8 cellular contexts compared by ENCODE assay signal in the genomic region with DNA sequence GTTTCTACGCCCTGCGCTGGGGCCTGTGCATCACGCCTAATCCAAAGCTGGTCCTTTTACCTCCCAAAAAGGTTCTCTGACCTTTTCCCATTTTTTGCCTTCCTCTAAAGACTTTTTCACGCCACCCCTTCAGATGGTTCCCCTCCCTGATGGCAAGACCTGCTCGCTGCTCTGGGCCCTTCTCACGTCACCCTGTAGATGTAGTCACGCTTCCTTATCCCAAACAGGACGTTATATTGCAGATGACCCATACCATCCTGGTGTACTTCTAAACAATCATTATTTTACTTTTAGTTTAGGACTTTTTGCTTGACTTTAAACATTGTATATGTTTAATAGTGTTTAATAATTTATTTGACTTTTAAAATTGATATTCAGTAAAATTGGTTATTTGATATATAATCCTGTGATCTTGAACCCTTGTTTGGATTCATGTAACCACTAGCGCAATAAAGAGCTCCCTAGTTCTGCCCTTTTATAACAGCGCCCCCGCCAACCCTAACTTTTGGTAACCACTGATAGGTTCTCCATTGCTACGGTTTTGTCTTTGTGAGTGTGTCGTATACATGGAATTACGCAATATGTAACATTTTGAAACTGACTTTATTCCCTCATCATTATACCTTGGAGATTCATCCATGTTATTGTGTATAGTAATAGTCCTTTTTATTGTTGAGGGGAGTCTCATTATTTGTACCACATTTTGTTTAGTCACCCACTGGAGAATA. TPM values are rescaled to one million over a fixed set of nuclear protein-coding genes. Genes with fewer than 3 reads are reported as not detected.
A peak's percentile ranks its signal among the peaks of the same experiment; 100 is the strongest.
DNase-seq lines count a peak whose midpoint lies in the region; ATAC-seq and TF ChIP-seq lines count a peak whose summit lies in the region.

No MANE protein-coding gene starts in this region.

- ATAC-seq in HG03378 (IDR thresholded peaks at IDR 0.05; ENCODE audit: unreplicated experiment) = peak; percentile 11
- no peak for ATAC-seq in thoracic aorta (ENCODE audit: insufficient number of reproducible peaks, low FRiP score, low read depth)
- no peak for ATAC-seq in HG03439 (IDR thresholded peaks at IDR 0.05; ENCODE audit: unreplicated experiment)

- no peaks in the 10 kb centered on the region for H3K27me3 ChIP-seq in layer of hippocampus (ENCODE audit: control insufficient read depth, insufficient read depth, low read length)
- no peaks in the 10 kb centered on the region for H3K27me3 ChIP-seq in thoracic aorta (replicated peaks; ENCODE audit: insufficient read depth)

- peak overlapping the region; percentile 84 for H3K4me3 ChIP-seq in thoracic aorta

- H3K27ac ChIP-seq in C4-2B (peak overlapping the region; percentile 49), angular gyrus (ENCODE audit: low read depth, low read length) (peak overlapping the region; percentile 67), layer of hippocampus (ENCODE audit: low read depth, low read length) (peak overlapping the region; percentile 76), thoracic aorta (peak overlapping the region; percentile 4 to 42)

- H3K9me3 ChIP-seq in thoracic aorta = no peaks in the 10 kb centered on the region

- H3K36me3 ChIP-seq in thoracic aorta = no peaks in the 10 kb centered on the region

- H3K4me1 ChIP-seq in thoracic aorta (ENCODE audit: control insufficient read depth in 1 of 2, low read depth in 2 of 2) = peaks cover 7 to 9% of the 10 kb centered on the region in 2 donors

- DNase-seq in thoracic aorta (ENCODE audit: low spot score) = no peak
- DNase-seq in NCI-H1436 (lab: John Stamatoyannopoulos, UW) = no peak
- DNase-seq in RKO (ENCODE audit: low spot score) = no peak

- TF ChIP-seq CTCF in C4-2B (conservative IDR thresholded peaks at IDR 0.05) = no peak
- TF ChIP-seq CTCF in thoracic aorta (IDR thresholded peaks at IDR 0.05) = no peak

RNA-seq across cellular contexts. Expression of a gene that starts 0.8 kb away (rescaled TPM):
- 1 to 10 TPM; 3.4 to 4.7 TPM for total RNA-seq in thoracic aorta

Comparison
In these comparisons a context has a peak if more than half of its experiments do, and no peak if none do; other contexts are left out.
1. H3K27ac ChIP-seq: peak in every context shown above with its lines; median percentile 76 in layer of hippocampus; 67 in angular gyrus; 49 in C4-2B; 23 in thoracic aorta.